8 cellular contexts compared by ENCODE assay signal in the genomic region with DNA sequence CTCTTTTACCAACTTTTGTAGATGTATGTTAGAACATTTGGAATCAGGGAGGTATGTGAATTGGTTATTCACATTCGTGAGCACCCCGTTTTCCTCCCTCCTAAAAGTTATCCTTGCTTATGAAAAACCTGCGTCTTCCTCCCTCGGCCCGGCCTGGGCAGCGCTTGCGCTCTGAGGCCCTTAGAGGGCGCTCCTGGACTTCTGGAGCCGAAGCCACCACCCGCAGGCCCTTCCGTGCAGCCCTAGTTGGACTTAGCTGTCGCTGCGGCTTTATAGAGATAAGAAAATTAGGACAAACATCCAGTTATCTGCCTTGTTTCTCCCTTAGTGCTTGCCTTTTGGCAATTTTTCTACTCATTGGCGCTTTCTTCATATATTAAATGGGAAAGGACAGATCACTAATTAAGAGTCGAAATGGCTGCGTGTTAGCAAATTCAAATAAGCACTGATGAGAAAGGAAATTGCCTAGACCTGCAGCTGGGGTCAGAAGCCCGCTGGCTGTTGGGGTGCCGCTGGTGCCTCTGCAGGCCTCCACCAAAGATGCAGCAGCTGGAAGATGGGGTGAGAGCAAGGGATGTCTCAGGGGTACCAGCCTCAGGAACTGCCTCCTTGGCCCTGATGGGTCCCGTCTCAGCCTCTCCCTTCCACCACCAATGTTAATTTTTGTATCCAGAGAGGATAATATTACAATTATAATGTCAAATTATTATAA. TPM values are rescaled to one million over a fixed set of nuclear protein-coding genes. Genes with fewer than 3 reads are reported as not detected.
DNase-seq lines count a peak whose midpoint lies in the region; ATAC-seq, FAIRE-seq and TF ChIP-seq lines count a peak whose summit lies in the region.

No MANE protein-coding gene starts in this region.

- peak overlapping the region; percentile 65 for H3K4me2 ChIP-seq in neural progenitor cell

- peaks cover 65% of the 10 kb centered on the region for H3K27me3 Mint-ChIP-seq in activated T-helper 1 cell treated with anti-CD3 and anti-CD28 coated beads, Interleukin-12 subunit alpha, Interleukin-12 subunit beta, Interleukin-2, Interleukin-4 antibody, amounts not matched to agents 30 ng/mL and 10 ng/mL and 1 ng/mL, durations not matched to agents 14 hours and 24 hours and 36 hours (ENCODE audit: insufficient read depth)
- H3K27me3 Mint-ChIP-seq in neural progenitor cell (ENCODE audit: insufficient read depth, low read depth): peaks cover 40% of the 10 kb centered on the region

- peak; percentile 83 for ATAC-seq in GM19463 (IDR thresholded peaks at IDR 0.05; ENCODE audit: unreplicated experiment)
- ATAC-seq in thoracic aorta (ENCODE audit: insufficient number of reproducible peaks, low FRiP score, low read depth): no peak

- H4K20me1 ChIP-seq in neural progenitor cell (ENCODE audit: low read depth): peaks cover 6% of the 10 kb centered on the region

- H3K4me3 ChIP-seq in HUES64 (ENCODE audit: low read length) (peak overlapping the region; percentile 36), fibroblast of mammary gland (ENCODE audit: control insufficient read depth, low read depth, low read length) (no peak overlapping the region), neural progenitor cell (peak overlapping the region; percentile 31), thoracic aorta (peak overlapping the region; percentile 35)

- intact Hi-C loops in activated T-helper 1 cell treated with anti-CD3 and anti-CD28 coated beads, Interleukin-12 subunit alpha, Interleukin-12 subunit beta, Interleukin-2, Interleukin-4 antibody, amounts not matched to agents 30 ng/mL and 10 ng/mL and 1 ng/mL, durations not matched to agents 14 hours and 24 hours and 36 hours (cut with micrococcal nuclease): loop anchor here (1.0 to 2.0 kb wide), 2 partner anchors 289 to 480 kb away; no protein-coding TSS in a partner anchor

- no peak overlapping the region for H3K4me3 Mint-ChIP-seq in activated T-helper 1 cell treated with anti-CD3 and anti-CD28 coated beads, Interleukin-12 subunit alpha, Interleukin-12 subunit beta, Interleukin-2, Interleukin-4 antibody, amounts not matched to agents 30 ng/mL and 10 ng/mL and 1 ng/mL, durations not matched to agents 14 hours and 24 hours and 36 hours
- H3K4me3 Mint-ChIP-seq in neural progenitor cell: no peak overlapping the region

- H3K36me3 ChIP-seq in HUES64 (ENCODE audit: insufficient read depth, low read length) (no peaks in the 10 kb centered on the region), neural progenitor cell (no peaks in the 10 kb centered on the region), thoracic aorta (no peaks in the 10 kb centered on the region)

- H3K4me1 ChIP-seq in HUES64 (ENCODE audit: insufficient read depth, low read length) (peaks cover 6% of the 10 kb centered on the region), neural progenitor cell (no peaks in the 10 kb centered on the region), thoracic aorta (ENCODE audit: control insufficient read depth in 1 of 2, low read depth in 2 of 2) (peaks cover 0 to 27% of the 10 kb centered on the region in 2 donors)

- H3K9ac ChIP-seq in HUES64 (ENCODE audit: low read depth, low read length) (no peak overlapping the region), neural progenitor cell (no peak overlapping the region)

- no peaks in the 10 kb centered on the region for H3K36me3 Mint-ChIP-seq in activated T-helper 1 cell treated with anti-CD3 and anti-CD28 coated beads, Interleukin-12 subunit alpha, Interleukin-12 subunit beta, Interleukin-2, Interleukin-4 antibody, amounts not matched to agents 30 ng/mL and 10 ng/mL and 1 ng/mL, durations not matched to agents 14 hours and 24 hours and 36 hours (ENCODE audit: low read depth)
- H3K36me3 Mint-ChIP-seq in neural progenitor cell: no peaks in the 10 kb centered on the region

- no peaks in the 10 kb centered on the region for H3K79me2 ChIP-seq in neural progenitor cell (ENCODE audit: low read depth)

- TF ChIP-seq CTCF in fibroblast of mammary gland (conservative IDR thresholded peaks at IDR 0.05; ENCODE audit: control insufficient read depth, insufficient read depth, low read depth, low read length): peak; percentile 98
- TF ChIP-seq CTCF in neural progenitor cell (IDR thresholded peaks at IDR 0.05): peak; percentile 97
- TF ChIP-seq CTCF in thoracic aorta (IDR thresholded peaks at IDR 0.05): peak; percentile 91

- H3K9me3 ChIP-seq in HUES64 (ENCODE audit: insufficient read depth, low read depth, low read length) (no peaks in the 10 kb centered on the region), neural progenitor cell (ENCODE audit: low read depth) (no peaks in the 10 kb centered on the region), thoracic aorta (no peaks in the 10 kb centered on the region)

- WGBS in HUES64: 11% methylated on average over 17 of the region's 19 CpGs

- H3K9me3 Mint-ChIP-seq in activated T-helper 1 cell treated with anti-CD3 and anti-CD28 coated beads, Interleukin-12 subunit alpha, Interleukin-12 subunit beta, Interleukin-2, Interleukin-4 antibody, amounts not matched to agents 30 ng/mL and 10 ng/mL and 1 ng/mL, durations not matched to agents 14 hours and 24 hours and 36 hours: no peaks in the 10 kb centered on the region
- H3K9me3 Mint-ChIP-seq in neural progenitor cell: no peaks in the 10 kb centered on the region

- peaks cover 15% of the 10 kb centered on the region for H3F3A ChIP-seq in neural progenitor cell (ENCODE audit: low read depth)

- peaks cover 59% of the 10 kb centered on the region for H3K27me3 ChIP-seq in HUES64 (ENCODE audit: insufficient read depth, low read length)
- peaks cover 70% of the 10 kb centered on the region for H3K27me3 ChIP-seq in neural progenitor cell
- no peaks in the 10 kb centered on the region for H3K27me3 ChIP-seq in thoracic aorta (replicated peaks; ENCODE audit: insufficient read depth)

- H3K4me1 Mint-ChIP-seq in activated T-helper 1 cell treated with anti-CD3 and anti-CD28 coated beads, Interleukin-12 subunit alpha, Interleukin-12 subunit beta, Interleukin-2, Interleukin-4 antibody, amounts not matched to agents 30 ng/mL and 10 ng/mL and 1 ng/mL, durations not matched to agents 14 hours and 24 hours and 36 hours (ENCODE audit: low read depth): peaks cover 5% of the 10 kb centered on the region
- peaks cover 18% of the 10 kb centered on the region for H3K4me1 Mint-ChIP-seq in neural progenitor cell

- no peak overlapping the region for H3K27ac Mint-ChIP-seq in activated T-helper 1 cell treated with anti-CD3 and anti-CD28 coated beads, Interleukin-12 subunit alpha, Interleukin-12 subunit beta, Interleukin-2, Interleukin-4 antibody, amounts not matched to agents 30 ng/mL and 10 ng/mL and 1 ng/mL, durations not matched to agents 14 hours and 24 hours and 36 hours
- no peak overlapping the region for H3K27ac Mint-ChIP-seq in neural progenitor cell

- DNase-seq in CMK (ENCODE audit: low read depth) (peak; percentile 9), RCC 7860 (ENCODE audit: low spot score) (peak; percentile 13), fibroblast of mammary gland (ENCODE audit: low read depth) (peak; percentile 62), neural progenitor cell (ENCODE audit: low spot score) (peak; percentile 90), thoracic aorta (ENCODE audit: low spot score) (peak; percentile 20)
- peak; percentile 41 for DNase-seq in activated T-helper 1 cell treated with anti-CD3 and anti-CD28 coated beads, Interleukin-12 subunit alpha, Interleukin-12 subunit beta, Interleukin-2, Interleukin-4 antibody, amounts not matched to agents 30 ng/mL and 10 ng/mL and 1 ng/mL, durations not matched to agents 14 hours and 24 hours and 36 hours (ENCODE audit: low spot score)

- no peak overlapping the region for H2AFZ ChIP-seq in neural progenitor cell (replicated peaks)

- H3K27ac ChIP-seq in HUES64 (ENCODE audit: low read depth, low read length) (no peak overlapping the region), neural progenitor cell (no peak overlapping the region), thoracic aorta (no peak overlapping the region)

- FAIRE-seq in RCC 7860 (lab: Jason Lieb, UNC): no peak

RNA-seq across cellular contexts. Expression of gene FNDC1, which starts 5.2 kb away (rescaled TPM):
- 0.15 TPM for polyA plus RNA-seq in HUES64 (2013, experiment 1 of 2)
- polyA plus RNA-seq in HUES64 (2013, experiment 2 of 2): 0.19 TPM
- total RNA-seq in activated T-helper 1 cell treated with anti-CD3 and anti-CD28 coated beads, Interleukin-12 subunit alpha, Interleukin-12 subunit beta, Interleukin-2, Interleukin-4 antibody, amounts not matched to agents 30 ng/mL and 10 ng/mL and 1 ng/mL, durations not matched to agents 14 hours and 24 hours and 36 hours: 0.02 TPM in 1 of 2 replicates, not detected in the other
- total RNA-seq in neural progenitor cell (ENCODE audit: low replicate concordance) (0.03 TPM in 1 of 2 replicates, not detected in the other), thoracic aorta (1 to 10 TPM; 4.1 to 5.3 TPM)

Comparison
In these comparisons a context has a peak if more than half of its experiments do, and no peak if none do; other contexts are left out.
1. DNase-seq: peak in every context shown above with its lines; median percentile 90 in neural progenitor cell; 62 in fibroblast of mammary gland; 41 in activated T-helper 1 cell treated with anti-CD3 and anti-CD28 coated beads, Interleukin-12 subunit alpha, Interleukin-12 subunit beta, Interleukin-2, Interleukin-4 antibody, amounts not matched to agents 30 ng/mL and 10 ng/mL and 1 ng/mL, durations not matched to agents 14 hours and 24 hours and 36 hours; 20 in thoracic aorta; 13 in RCC 7860; 9 in CMK.